Comparison of ENCODE assay signal across 12 cellular contexts in genomic region chr10:61964059-61964709, GRCh38.
DNase-seq lines count a peak whose midpoint lies in the region; ATAC-seq and TF ChIP-seq lines count a peak whose summit lies in the region.
"Had no signal": no experiment of that assay in that cellular context is flagged by ENCODE, and none has a peak within 500 bp of the region (broad histone marks: within the 10 kb centered on the region; RNA-seq: fewer than 3 reads in every experiment).

No MANE protein-coding gene starts in this region.

- POLR2A ChIA-PET in activated CD8-positive, alpha-beta T cell treated with anti-CD3 and anti-CD28 coated beads, Interleukin-2, amount 10 ng/mL, durations not matched to agents 7 days and 5 days (lab: Charles Lee) = interaction anchor here (0.6 to 1.2 kb wide), 3 partner anchors 29 to 62 kb away, joined by 3 to 5 read pairs (median 3); no protein-coding TSS in a partner anchor

- peak overlapping the region; percentile 69 to 91 (median 77) for H3K4me2 ChIP-seq in BLaER1 treated with 17β-estradiol and CSF1 and Interleukin-3, amounts not matched to agents 10 nM and 100 nM

- peak overlapping the region in 2 of 10 experiments; percentile 13 to 35; a peak in 1 of 20 replicates for H3K4me3 ChIP-seq in BLaER1 treated with 17β-estradiol and CSF1 and Interleukin-3, amounts not matched to agents 10 nM and 100 nM
- no peak overlapping the region for H3K4me3 ChIP-seq in left lung
- no peak overlapping the region for H3K4me3 ChIP-seq in upper lobe of right lung
- peak overlapping the region in 1 of 4 donors; percentile 14 for H3K4me3 ChIP-seq in esophagus squamous epithelium

- intact Hi-C loops in left lung (cut with DNase I) (no loop called here), upper lobe of right lung (cut with DNase I) (no loop called here), esophagus squamous epithelium (cut with DNase I) (no loop called here)

- H3K36me3 ChIP-seq in BLaER1 treated with 17β-estradiol and CSF1 and Interleukin-3, amounts not matched to agents 10 nM and 100 nM = peaks cover 52 to 98% (median 83%) of the 10 kb centered on the region in 11 experiments
- H3K36me3 ChIP-seq in left lung (no peaks in the 10 kb centered on the region), upper lobe of right lung (peaks cover 6% of the 10 kb centered on the region), esophagus squamous epithelium (peaks cover 0 to 22% (median 0%) of the 10 kb centered on the region in 3 donors)

- H3K4me1 Mint-ChIP-seq in activated CD8-positive, alpha-beta T cell treated with anti-CD3 and anti-CD28 coated beads, Interleukin-2, amount 10 ng/mL, durations not matched to agents 7 days and 5 days (ENCODE audit: low read depth) = peaks cover 61% of the 10 kb centered on the region

- H3K4me1 ChIP-seq in BLaER1 treated with 17β-estradiol and CSF1 and Interleukin-3, amounts not matched to agents 10 nM and 100 nM = peaks cover 71 to 100% (median 81%) of the 10 kb centered on the region in 10 experiments
- H3K4me1 ChIP-seq in left lung = peaks cover 5 to 26% of the 10 kb centered on the region in 2 donors
- H3K4me1 ChIP-seq in upper lobe of right lung = peaks cover 12% of the 10 kb centered on the region
- peaks cover 4 to 9% (median 4%) of the 10 kb centered on the region in 3 donors for H3K4me1 ChIP-seq in esophagus squamous epithelium

- H3K27me3 Mint-ChIP-seq in activated CD8-positive, alpha-beta T cell treated with anti-CD3 and anti-CD28 coated beads, Interleukin-2, amount 10 ng/mL, durations not matched to agents 7 days and 5 days (ENCODE audit: low read depth) = no peaks in the 10 kb centered on the region

- 41 to 64% methylated on average over 3 of the region's 3 CpGs for WGBS in esophagus squamous epithelium, 2 donors

- no peak for TF ChIP-seq CTCF in left lung (IDR thresholded peaks at IDR 0.05)
- no peak for TF ChIP-seq CTCF in upper lobe of right lung (IDR thresholded peaks at IDR 0.05)
- no peak for TF ChIP-seq CTCF in esophagus squamous epithelium (IDR thresholded peaks at IDR 0.05)

- H4K20me1 ChIP-seq in BLaER1 treated with 17β-estradiol and CSF1 and Interleukin-3, amounts not matched to agents 10 nM and 100 nM = peaks cover 0 to 31% (median 0%) of the 10 kb centered on the region in 11 experiments; a peak in 2 of 22 replicates

- H3K9me3 Mint-ChIP-seq in activated CD8-positive, alpha-beta T cell treated with anti-CD3 and anti-CD28 coated beads, Interleukin-2, amount 10 ng/mL, durations not matched to agents 7 days and 5 days (ENCODE audit: insufficient read depth) = peaks cover 7% of the 10 kb centered on the region

- H3K27ac ChIP-seq in BLaER1 treated with 17β-estradiol and CSF1 and Interleukin-3, amounts not matched to agents 10 nM and 100 nM = peak overlapping the region; percentile 42 to 86 (median 79); a peak in 21 of 22 replicates
- H3K27ac ChIP-seq in left lung (no peak overlapping the region), upper lobe of right lung (no peak overlapping the region), esophagus squamous epithelium (no peak overlapping the region)
- H3K27ac ChIP-seq: HL-60 had no signal

- no peak for DNase-seq in activated CD8-positive, alpha-beta T cell treated with anti-CD3 and anti-CD28 coated beads, Interleukin-2, amount 10 ng/mL, durations not matched to agents 7 days and 5 days
- DNase-seq in left lung (no peak), NCI-H82 (lab: John Stamatoyannopoulos, UW) (no peak), upper lobe of right lung (no peak), esophagus squamous epithelium (lab: John Stamatoyannopoulos, UW) (no peak)
- DNase-seq: DMS153; NCI-H2227 treated with DMSO at 0.1 percent for 48 hours; stimulated activated CD4-positive, alpha-beta T cell treated with anti-CD3 and anti-CD28 coated beads, Interleukin-15, amount 100 ng/mL, for 24 hours had no signal

- peak overlapping the region; percentile 39 to 73 (median 59); a peak in 19 of 22 replicates for H3K9ac ChIP-seq in BLaER1 treated with 17β-estradiol and CSF1 and Interleukin-3, amounts not matched to agents 10 nM and 100 nM

- ATAC-seq in GM21390 (IDR thresholded peaks at IDR 0.05; ENCODE audit: unreplicated experiment) (peak; percentile 29), left lung (peak; percentile 54), upper lobe of right lung (no peak), GM21367 (IDR thresholded peaks at IDR 0.05; ENCODE audit: unreplicated experiment) (no peak)
- ATAC-seq in activated CD8-positive, alpha-beta T cell treated with anti-CD3 and anti-CD28 coated beads, Interleukin-2, amount 10 ng/mL, durations not matched to agents 7 days and 5 days = no peak

- H3K36me3 Mint-ChIP-seq in activated CD8-positive, alpha-beta T cell treated with anti-CD3 and anti-CD28 coated beads, Interleukin-2, amount 10 ng/mL, durations not matched to agents 7 days and 5 days (ENCODE audit: low read depth) = peaks cover 62% of the 10 kb centered on the region

- no peaks in the 10 kb centered on the region for H3K27me3 ChIP-seq in BLaER1 treated with 17β-estradiol and CSF1 and Interleukin-3, amounts not matched to agents 10 nM and 100 nM
- no peaks in the 10 kb centered on the region for H3K27me3 ChIP-seq in left lung
- H3K27me3 ChIP-seq in upper lobe of right lung = no peaks in the 10 kb centered on the region
- H3K27me3 ChIP-seq in esophagus squamous epithelium = no peaks in the 10 kb centered on the region

- H3K4me3 Mint-ChIP-seq in activated CD8-positive, alpha-beta T cell treated with anti-CD3 and anti-CD28 coated beads, Interleukin-2, amount 10 ng/mL, durations not matched to agents 7 days and 5 days = no peak overlapping the region

- H3K9me3 ChIP-seq in BLaER1 treated with 17β-estradiol and CSF1 and Interleukin-3, amounts not matched to agents 10 nM and 100 nM (replicated peaks in 1 of 11) = peaks cover 0 to 42% (median 28%) of the 10 kb centered on the region in 11 experiments; a peak in 18 of 22 replicates
- no peaks in the 10 kb centered on the region for H3K9me3 ChIP-seq in left lung
- H3K9me3 ChIP-seq in upper lobe of right lung = no peaks in the 10 kb centered on the region
- H3K9me3 ChIP-seq in esophagus squamous epithelium = no peaks in the 10 kb centered on the region

- CTCF ChIA-PET in activated CD8-positive, alpha-beta T cell treated with anti-CD3 and anti-CD28 coated beads, Interleukin-2, amount 10 ng/mL, durations not matched to agents 7 days and 5 days (lab: Charles Lee) = interaction anchor here (1.3 to 4.7 kb wide), 6 partner anchors 22 to 281 kb away, joined by 3 to 22 read pairs (median 6); no protein-coding TSS in a partner anchor

- peak overlapping the region; percentile 73 for H3K27ac Mint-ChIP-seq in activated CD8-positive, alpha-beta T cell treated with anti-CD3 and anti-CD28 coated beads, Interleukin-2, amount 10 ng/mL, durations not matched to agents 7 days and 5 days

- TF ChIP-seq POLR2A in esophagus squamous epithelium (IDR thresholded peaks at IDR 0.05) = no peak

Comparison
In these comparisons a context has a peak if more than half of its experiments do, and no peak if none do; other contexts are left out.
1. H3K27ac ChIP-seq: peak in BLaER1 treated with 17β-estradiol and CSF1 and Interleukin-3, amounts not matched to agents 10 nM and 100 nM (11 of 11); none in left lung (0 of 2), upper lobe of right lung (single experiment) and esophagus squamous epithelium (0 of 4).
2. ATAC-seq: peak in GM21390 (single experiment) and left lung (single experiment); none in activated CD8-positive, alpha-beta T cell treated with anti-CD3 and anti-CD28 coated beads, Interleukin-2, amount 10 ng/mL, durations not matched to agents 7 days and 5 days (single experiment), upper lobe of right lung (single experiment) and GM21367 (single experiment).